Comparison of ENCODE assay signal across 18 cellular contexts in genomic region chr1:183697814-183698590, GRCh38. TPM values are rescaled to one million over a fixed set of nuclear protein-coding genes. Genes with fewer than 3 reads are reported as not detected.
DNase-seq lines count a peak whose midpoint lies in the region; ATAC-seq, FAIRE-seq and TF ChIP-seq lines count a peak whose summit lies in the region.
"Had no signal": no experiment of that assay in that cellular context is flagged by ENCODE, and none has a peak within 500 bp of the region (broad histone marks: within the 10 kb centered on the region; RNA-seq: fewer than 3 reads in every experiment).

No MANE protein-coding gene starts in this region.

- intact Hi-C loops in Caco-2 (cut with micrococcal nuclease; ENCODE audit: unreplicated experiment) = loop anchor here (2.0 to 5.0 kb wide), 4 partner anchors 13 to 869 kb away; no protein-coding TSS in a partner anchor

- H3K4me1 Mint-ChIP-seq in Caco-2 (ENCODE audit: low read depth, unreplicated experiment) = peaks cover 47% of the 10 kb centered on the region
- H3K4me1 Mint-ChIP-seq: CD8-positive, alpha-beta memory T cell had no signal

- no peak overlapping the region for H3K4me3 Mint-ChIP-seq in Caco-2 (ENCODE audit: unreplicated experiment)
- H3K4me3 Mint-ChIP-seq: CD8-positive, alpha-beta memory T cell; H9 had no signal

- H3K27ac ChIP-seq in A549 = peak overlapping the region; percentile 78 to 89
- H3K27ac ChIP-seq in liver (ENCODE audit: low read depth in 1 of 2, low read length in 2 of 2) = no peak overlapping the region
- H3K27ac ChIP-seq: Peyer's patch had no signal

- BruUV-seq in Caco-2 (replicated peaks; lab: Mats Ljungman, UMichigan) = no TSS peak

- CTCF ChIA-PET in A549 (lab: Yijun Ruan, JAX) (interaction anchor here (2.1 to 3.2 kb wide), 2 partner anchors 13 to 218 kb away, joined by 10 to 12 read pairs; no protein-coding TSS in a partner anchor), Caco-2 (lab: Charles Lee) (interaction anchor here (2.9 kb wide), 1 partner anchor 13 kb away, joined by 12 read pairs; no protein-coding TSS in a partner anchor)

- TF ChIP-seq EP300 in A549 (IDR thresholded peaks at IDR 0.05) = no peak

- in situ Hi-C loops in KBM-7 (cut with MboI; ENCODE audit: low pct_unique_long_range_greater_than_20kb, low sequenced_read_pairs) = no loop called here

- H3K27me3 Mint-ChIP-seq in Caco-2 (ENCODE audit: insufficient read depth, unreplicated experiment) = no peaks in the 10 kb centered on the region
- H3K27me3 Mint-ChIP-seq: CD8-positive, alpha-beta memory T cell had no signal

- no peaks in the 10 kb centered on the region for H3K27me3 ChIP-seq in Caco-2 (replicated peaks; ENCODE audit: control insufficient read depth, insufficient read depth, low read length)
- no peaks in the 10 kb centered on the region for H3K27me3 ChIP-seq in liver (ENCODE audit: control insufficient read depth in 4 of 4, insufficient read depth in 4 of 4, low read length in 3 of 4)
- H3K27me3 ChIP-seq: BE2C, Peyer's patch had no signal

- H3K4me3 ChIP-seq in A549 (no peak overlapping the region), Caco-2 (ENCODE audit: low read depth, low read length) (no peak overlapping the region), liver (ENCODE audit: low read depth in 1 of 3, low read length in 3 of 3) (no peak overlapping the region)
- H3K4me3 ChIP-seq: Peyer's patch had no signal

- no peak for DNase-seq in A549 (ENCODE audit: low read depth in 1 of 2, low spot score in 1 of 2)
- DNase-seq in Caco-2 = no peak
- DNase-seq in cerebellar cortex (ENCODE audit: low spot score) = peak; percentile 18
- DNase-seq in NCI-H2196 (lab: John Stamatoyannopoulos, UW; ENCODE audit: unreplicated experiment) = no peak
- no peak for DNase-seq in NCI-H2171 treated with DMSO at 0.1 percent for 48 hours (lab: John Stamatoyannopoulos, UW)
- no peak for DNase-seq in KBM-7
- DNase-seq: BE2C; CD8-positive, alpha-beta memory T cell; H9; IMR-90; MV-4-11; NCI-H1417 treated with DMSO at 0.1 percent for 48 hours; NCI-H2029; NCI-H510A treated with DMSO at 0.1 percent for 48 hours; Peyer's patch; Right ventricle myocardium superior had no signal

- peaks cover 13% of the 10 kb centered on the region for H3K9me3 Mint-ChIP-seq in Caco-2 (ENCODE audit: unreplicated experiment)
- H3K9me3 Mint-ChIP-seq: CD8-positive, alpha-beta memory T cell; H9 had no signal

- WGBS in A549 (ENCODE audit: missing lambda C conversion rate) = 50% methylated on average over 3 of the region's 3 CpGs
- WGBS in liver = 62% methylated on average over 3 of the region's 3 CpGs

- no peak for TF ChIP-seq CTCF in A549 (IDR thresholded peaks at IDR 0.05)
- TF ChIP-seq CTCF in Caco-2 (IDR thresholded peaks at IDR 0.05; ENCODE audit: insufficient read depth in 1 of 2, low read depth in 1 of 2, low read length in 1 of 2, severe bottlenecking in 1 of 2, unreplicated experiment in 1 of 2) = no peak
- no peak for TF ChIP-seq CTCF in liver (IDR thresholded peaks at IDR 0.05; ENCODE audit: low read depth, low read length, missing input control)

- H3K36me3 Mint-ChIP-seq in Caco-2 (ENCODE audit: insufficient read depth, unreplicated experiment) = peaks cover 21% of the 10 kb centered on the region

- no peaks in the 10 kb centered on the region; the same call in 1 of the 2 replicates for H3K36me3 ChIP-seq in Caco-2 (ENCODE audit: control insufficient read depth, insufficient read depth, low read length)
- peaks cover 0 to 1% (median 0%) of the 10 kb centered on the region in 4 donors for H3K36me3 ChIP-seq in liver (ENCODE audit: control insufficient read depth in 4 of 4, insufficient read depth in 3 of 4, low read depth in 1 of 4, low read length in 3 of 4)
- H3K36me3 ChIP-seq: BE2C, Peyer's patch had no signal

- H3K4me2 ChIP-seq in A549 = peak overlapping the region; percentile 70

- H3K9me3 ChIP-seq in A549 (no peaks in the 10 kb centered on the region), Caco-2 (no peaks in the 10 kb centered on the region), liver (ENCODE audit: control insufficient read depth in 4 of 4, low read length in 3 of 4) (no peaks in the 10 kb centered on the region)
- H3K9me3 ChIP-seq: BE2C, Peyer's patch had no signal

- no peak for TF ChIP-seq POLR2A in A549 (IDR thresholded peaks at IDR 0.05; ENCODE audit: low read length)

- FAIRE-seq in A549 (lab: Jason Lieb, UNC) = no peak

- TF ChIP-seq RAD21 in A549 (conservative IDR thresholded peaks at IDR 0.05 in 1 of 2, IDR thresholded peaks at IDR 0.05 in 1 of 2) = no peak
- no peak for TF ChIP-seq RAD21 in liver (IDR thresholded peaks at IDR 0.05)

- H3K4me1 ChIP-seq in A549 = peaks cover 37% of the 10 kb centered on the region
- H3K4me1 ChIP-seq in Caco-2 = peaks cover 69% of the 10 kb centered on the region
- peaks cover 0 to 16% (median 11%) of the 10 kb centered on the region in 4 donors for H3K4me1 ChIP-seq in liver (ENCODE audit: control insufficient read depth in 4 of 4, insufficient read depth in 4 of 4, low read length in 3 of 4)
- H3K4me1 ChIP-seq: BE2C, Peyer's patch had no signal

- peak overlapping the region; percentile 93 for H3K27ac Mint-ChIP-seq in Caco-2 (ENCODE audit: unreplicated experiment)
- H3K27ac Mint-ChIP-seq: CD8-positive, alpha-beta memory T cell; H9 had no signal

- ATAC-seq in A549 = no peak

- no peak overlapping the region for H3K9ac ChIP-seq in liver (ENCODE audit: low read depth in 1 of 2, low read length in 2 of 2)

- POLR2A ChIA-PET in A549 (lab: Yijun Ruan, JAX) (no interaction called here), Caco-2 (lab: Charles Lee) (no interaction called here)

TF ChIP-seq in A549, 52 proteins besides CTCF, POLR2A, EP300 and RAD21:
- TF ChIP-seq NR3C1 (IDR thresholded peaks at IDR 0.05) (no peak), ZNF302 (CRISPR knock-in tag; IDR thresholded peaks at IDR 0.05) (no peak)

TF ChIP-seq in liver, 16 proteins besides CTCF, POLR2A, EP300 and RAD21:
- TF ChIP-seq SP1 (IDR thresholded peaks at IDR 0.05) (peak; percentile 28), EGR1 (IDR thresholded peaks at IDR 0.05; ENCODE audit: low read depth in 2 of 2) (no peak), YY1 (IDR thresholded peaks at IDR 0.05) (no peak), ATF3 (IDR thresholded peaks at IDR 0.05) (no peak)
TF ChIP-seq in liver: peak in this region for 1.

RNA-seq across cellular contexts. Expression of gene APOBEC4, which starts 44.9 kb away (rescaled TPM):
- polyA plus RNA-seq in A549 (2011; rRNA removed) (not detected in 2 replicates), A549 (2017; fragmentation: RNase III; extraction: RNeasy Plus Mini Kit Qiagen cat#74134 plus additional on column Dnase treatment) (not detected in 3 replicates), liver (not detected)
- not detected in 2 replicates for polyA plus RNA-seq in A549 (2012; cell fraction: cytosol; rRNA removed)
- polyA plus RNA-seq in A549 (2012; cell fraction: nucleus; rRNA removed) = not detected in 2 replicates
- polyA minus RNA-seq in A549 (2011; rRNA and poly(A)+ RNA removed) = not detected in 2 replicates
- total RNA-seq in Caco-2 (2022) (not detected in 2 replicates), liver (not detected)
- total RNA-seq: CD8-positive, alpha-beta memory T cell; H9; IMR-90; LHCN-M2; Right ventricle myocardium superior had no signal
- polyA plus RNA-seq: CD8-positive, alpha-beta memory T cell; IMR-90 had no signal

Comparison
In these comparisons a context has a peak if more than half of its experiments do, and no peak if none do; other contexts are left out.
1. H3K27ac ChIP-seq: peak in A549 (2 of 2); none in liver (0 of 2).